21 cellular contexts compared by ENCODE assay signal in the genomic region with DNA sequence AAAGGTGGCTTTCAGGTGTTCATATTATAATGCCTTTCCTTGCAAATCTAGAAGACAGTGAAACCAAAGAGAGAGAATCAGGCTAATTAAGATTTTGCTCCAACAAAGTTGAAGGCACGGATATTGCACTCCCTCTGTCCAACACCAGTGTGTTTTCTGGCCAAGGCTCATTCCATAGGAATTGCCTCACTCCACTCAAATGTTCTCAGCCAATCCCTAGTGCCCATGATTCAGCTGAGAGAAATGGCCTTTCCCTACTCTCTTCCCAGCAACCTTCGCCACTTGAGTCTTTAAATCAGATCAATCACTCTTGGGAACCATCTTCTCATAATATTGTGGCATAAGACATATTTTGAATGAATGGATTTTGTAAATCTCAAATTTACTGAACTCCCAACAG.
DNase-seq lines count a peak whose midpoint lies in the region; ATAC-seq and TF ChIP-seq lines count a peak whose summit lies in the region.
"Had no signal": no experiment of that assay in that cellular context is flagged by ENCODE, and none has a peak within 500 bp of the region (broad histone marks: within the 10 kb centered on the region; RNA-seq: fewer than 3 reads in every experiment).

No MANE protein-coding gene starts in this region.

- H3K4me2 ChIP-seq in GM23248 (ENCODE audit: unreplicated experiment): peak overlapping the region; percentile 57

- no peaks in the 10 kb centered on the region for H3K27me3 ChIP-seq in GM23248 (replicated peaks; ENCODE audit: insufficient read depth)
- H3K27me3 ChIP-seq in RWPE2 (ENCODE audit: insufficient read depth, poor library complexity, severe bottlenecking): no peaks in the 10 kb centered on the region
- H3K27me3 ChIP-seq: ovary, SJCRH30, suprapubic skin had no signal

- peaks cover 9% of the 10 kb centered on the region; the same call in 1 of the 2 replicates for H3F3A ChIP-seq in GM23248 (ENCODE audit: insufficient read depth)

- H3K27ac ChIP-seq in GM23248 (no peak overlapping the region), RWPE2 (ENCODE audit: poor library complexity, severe bottlenecking) (no peak overlapping the region)
- H3K27ac ChIP-seq: left ventricle myocardium inferior, ovary, SJCRH30, suprapubic skin had no signal

- in situ Hi-C loops in GM23248 (cut with MboI): loop anchor here (25.0 kb wide), 1 partner anchor 836 kb away; no protein-coding TSS in a partner anchor

- H3K9me3 ChIP-seq in GM23248 (ENCODE audit: low read depth): no peaks in the 10 kb centered on the region
- no peaks in the 10 kb centered on the region for H3K9me3 ChIP-seq in RWPE2 (ENCODE audit: severe bottlenecking)
- H3K9me3 ChIP-seq: Caco-2, left ventricle myocardium inferior, ovary, SJCRH30, suprapubic skin had no signal

- intact Hi-C loops in head of caudate nucleus (cut with DNase I): no loop called here

- H3K79me2 ChIP-seq in GM23248 (ENCODE audit: insufficient read depth): no peaks in the 10 kb centered on the region

- no peak for TF ChIP-seq CTCF in RWPE2 (IDR thresholded peaks at IDR 0.05; ENCODE audit: poor library complexity, severe bottlenecking)

- H3K36me3 ChIP-seq in GM23248 (ENCODE audit: low read depth): no peaks in the 10 kb centered on the region
- no peaks in the 10 kb centered on the region for H3K36me3 ChIP-seq in RWPE2 (ENCODE audit: low read depth)
- H3K36me3 ChIP-seq: left ventricle myocardium inferior, ovary, SJCRH30, suprapubic skin had no signal

- peaks cover 13% of the 10 kb centered on the region for H3K4me1 ChIP-seq in GM23248 (ENCODE audit: insufficient read depth)
- no peaks in the 10 kb centered on the region for H3K4me1 ChIP-seq in RWPE2 (ENCODE audit: insufficient read depth, poor library complexity, severe bottlenecking)
- H3K4me1 ChIP-seq: Caco-2, left ventricle myocardium inferior, suprapubic skin had no signal

- no peak overlapping the region for H3K9ac ChIP-seq in GM23248

- peak overlapping the region; percentile 44 for H2AFZ ChIP-seq in GM23248

- H3K9me2 ChIP-seq in GM23248 (ENCODE audit: insufficient read depth): no peaks in the 10 kb centered on the region; the same call in 1 of the 2 replicates

- 25 to 31% methylated on average over 2 of the region's 2 CpGs for WGBS in GM23248 (ENCODE audit: low coverage in 1 of 2, low lambda C conversion rate in 2 of 2, missing lambda C conversion rate in 2 of 2), 2 experiments

- H3K4me3 ChIP-seq in GM23248 (no peak overlapping the region), RWPE2 (ENCODE audit: severe bottlenecking) (no peak overlapping the region)
- H3K4me3 ChIP-seq: left ventricle myocardium inferior, ovary, SJCRH30, suprapubic skin had no signal

- H4K20me1 ChIP-seq in GM23248 (ENCODE audit: insufficient read depth): no peaks in the 10 kb centered on the region

- DNase-seq in GM23248 (peak; percentile 74), RWPE2 (ENCODE audit: low spot score) (no peak), fibroblast of gingiva (ENCODE audit: low read depth) (peak; percentile 42), non-pigmented ciliary epithelial cell (ENCODE audit: low read depth) (peak; percentile 35), head of caudate nucleus (no peak), NCI-H82 treated with DMSO at 0.1 percent for 48 hours (lab: John Stamatoyannopoulos, UW; ENCODE audit: unreplicated experiment) (no peak)
- DNase-seq in activated CD8-positive, alpha-beta memory T cell treated with anti-CD3 and anti-CD28 coated beads for 24 hours: no peak
- DNase-seq: AML-193; Caco-2; HFFc6; left ventricle myocardium inferior; NCI-H2081; NCI-H510A treated with DMSO at 0.1 percent for 48 hours; ovary; SJCRH30; stimulated activated CD4-positive, alpha-beta T cell treated with anti-CD3 and anti-CD28 coated beads, Interleukin-4, amount 100 ng/mL, for 4 hours; stimulated activated CD8-positive, alpha-beta memory T cell treated with anti-CD3 and anti-CD28 coated beads, Interleukin-4, amount 100 ng/mL, for 48 hours; T-helper 9 cell had no signal

- peak; percentile 73; the same call in 2 of the 3 replicates for ATAC-seq in RWPE2 (ENCODE audit: low read depth)
- no peak for ATAC-seq in GM19467 (IDR thresholded peaks at IDR 0.05; ENCODE audit: unreplicated experiment)
- ATAC-seq: esophagus mucosa had no signal

Comparison
In these comparisons a context has a peak if more than half of its experiments do, and no peak if none do; other contexts are left out.
1. DNase-seq: peak in GM23248 (single experiment), fibroblast of gingiva (single experiment) and non-pigmented ciliary epithelial cell (single experiment); none in RWPE2 (single experiment), head of caudate nucleus (0 of 42), activated CD8-positive, alpha-beta memory T cell treated with anti-CD3 and anti-CD28 coated beads for 24 hours (single experiment) and NCI-H82 treated with DMSO at 0.1 percent for 48 hours (single experiment).